Comparison of ENCODE assay signal across 17 cellular contexts in genomic region chr20:10489853-10490627, GRCh38. TPM values are rescaled to one million over a fixed set of nuclear protein-coding genes. Genes with fewer than 3 reads are reported as not detected.
DNase-seq lines count a peak whose midpoint lies in the region; ATAC-seq and TF ChIP-seq lines count a peak whose summit lies in the region.
"Had no signal": no experiment of that assay in that cellular context is flagged by ENCODE, and none has a peak within 500 bp of the region (broad histone marks: within the 10 kb centered on the region; RNA-seq: fewer than 3 reads in every experiment).

No MANE protein-coding gene starts in this region.

- no peak overlapping the region for H3K14ac ChIP-seq in H9 (ENCODE audit: insufficient read depth, low read length)

- no CpG with 5 or more reads among the region's 3 CpGs for WGBS in H9 (ENCODE audit: extremely low coverage, insufficient read length, low lambda C conversion rate)
- WGBS in esophagus squamous epithelium, 2 donors: 74 to 76% methylated on average over 3 of the region's 3 CpGs

- intact Hi-C loops in esophagus squamous epithelium (cut with DNase I): no loop called here

- no peak overlapping the region for H2AK5ac ChIP-seq in H9 (ENCODE audit: insufficient read length, low read length)

- H2BK20ac ChIP-seq in H9 (ENCODE audit: low read depth, low read length, poor library complexity, severe bottlenecking): no peak overlapping the region

- H3K27ac ChIP-seq in H9 (ENCODE audit: insufficient read length, low read depth, low read length) (peak overlapping the region; percentile 68), esophagus squamous epithelium (peak overlapping the region in 3 of 4 donors; percentile 61 to 80 (median 73)), neutrophil (peak overlapping the region; percentile 75)
- H3K27ac ChIP-seq: pancreas, sigmoid colon, SJSA1 had no signal

- H3K4me1 Mint-ChIP-seq in H9 (peaks cover 44 to 54% of the 10 kb centered on the region in 2 experiments), WTC11 (peaks cover 51% of the 10 kb centered on the region)

- no peaks in the 10 kb centered on the region for H3K79me1 ChIP-seq in H9 (ENCODE audit: insufficient read depth, low read depth, low read length, poor library complexity, severe bottlenecking)

- no peaks in the 10 kb centered on the region; the same call in 1 of the 2 replicates for H3K27me3 Mint-ChIP-seq in H9 (ENCODE audit: low read depth)
- no peaks in the 10 kb centered on the region for H3K27me3 Mint-ChIP-seq in WTC11 (ENCODE audit: low read depth)
- H3K27me3 Mint-ChIP-seq: activated B cell treated with CpG ODN at 0.5 μM for 24 hours, B cell had no signal

- H2BK5ac ChIP-seq in H9 (ENCODE audit: insufficient read length, low read length): no peak overlapping the region

- no peak for TF ChIP-seq POLR2A in esophagus squamous epithelium (IDR thresholded peaks at IDR 0.05)

- no peak for ATAC-seq in WTC11
- ATAC-seq in HG03520 (IDR thresholded peaks at IDR 0.05; ENCODE audit: unreplicated experiment): no peak
- ATAC-seq: pancreas had no signal

- H3K9me3 Mint-ChIP-seq in H9 (peaks cover 0 to 5% of the 10 kb centered on the region in 2 experiments; a peak in 1 of 5 replicates), WTC11 (peaks cover 5% of the 10 kb centered on the region)
- H3K9me3 Mint-ChIP-seq: activated B cell treated with CpG ODN at 0.5 μM for 24 hours; activated T-helper 1 cell treated with anti-CD3 and anti-CD28 coated beads, Interleukin-12 subunit alpha, Interleukin-12 subunit beta, Interleukin-2, Interleukin-4 antibody, amounts not matched to agents 30 ng/mL and 10 ng/mL and 1 ng/mL, durations not matched to agents 14 hours and 24 hours and 36 hours had no signal

- H3K36me3 Mint-ChIP-seq in H9 (ENCODE audit: insufficient read depth in 1 of 3, low read depth in 3 of 3) (no peaks in the 10 kb centered on the region; a peak in 1 of 7 replicates), WTC11 (peaks cover 4% of the 10 kb centered on the region; the same call in 1 of the 2 replicates)

- H3K9ac ChIP-seq in H9 (ENCODE audit: extremely low read depth, insufficient read length, low read length): no peak overlapping the region

- H2BK15ac ChIP-seq in H9 (ENCODE audit: low read depth, low read length): no peak overlapping the region

- H3T11ph ChIP-seq in H9 (ENCODE audit: low read length): no peak overlapping the region

- TF ChIP-seq CTCF in H9 (conservative IDR thresholded peaks at IDR 0.05) (no peak), WTC11 (IDR thresholded peaks at IDR 0.05) (no peak), esophagus squamous epithelium (IDR thresholded peaks at IDR 0.05) (no peak), neutrophil (IDR thresholded peaks at IDR 0.05) (no peak), foreskin fibroblast (IDR thresholded peaks at IDR 0.05; ENCODE audit: low read depth, low read length) (no peak)

- no peak overlapping the region for H2BK12ac ChIP-seq in H9 (ENCODE audit: insufficient read length, low read depth, low read length)

- H3K79me2 ChIP-seq in H9 (ENCODE audit: insufficient read depth, low read length): no peaks in the 10 kb centered on the region

- DNase-seq in H9 (no peak), WTC11 (ENCODE audit: low spot score) (no peak), esophagus squamous epithelium (lab: John Stamatoyannopoulos, UW) (no peak), kidney tubule cell (ENCODE audit: low spot score) (no peak), foreskin fibroblast (no peak)
- DNase-seq: activated B cell treated with CpG ODN at 0.5 μM for 24 hours, amniotic stem cell, left lung, NCI-H1436 treated with DMSO at 0.1 percent for 48 hours, NCI-H748 treated with DMSO at 0.1 percent for 48 hours, pancreas, sigmoid colon had no signal

- no peaks in the 10 kb centered on the region for H4K20me1 ChIP-seq in H9 (ENCODE audit: control insufficient read depth, insufficient read depth, insufficient read length)

- no peak overlapping the region for H3K4ac ChIP-seq in H9 (ENCODE audit: low read depth, low read length)

- H4K5ac ChIP-seq in H9 (ENCODE audit: insufficient read length, low read depth, low read length): no peak overlapping the region

- no peak overlapping the region for H3K4me3 ChIP-seq in esophagus squamous epithelium
- no peak overlapping the region for H3K4me3 ChIP-seq in neutrophil (ENCODE audit: low read depth in 1 of 2, low read length in 1 of 2)
- no peak overlapping the region for H3K4me3 ChIP-seq in foreskin fibroblast (ENCODE audit: low read depth in 1 of 2, low read length in 2 of 2)
- H3K4me3 ChIP-seq: left lung, pancreas, sigmoid colon, SJSA1 had no signal

- peak overlapping the region in 1 of 2 experiments; percentile 46; a peak in 1 of 5 replicates for H3K4me3 Mint-ChIP-seq in H9
- peak overlapping the region; percentile 20 for H3K4me3 Mint-ChIP-seq in WTC11
- H3K4me3 Mint-ChIP-seq: activated B cell treated with CpG ODN at 0.5 μM for 24 hours; activated T-helper 1 cell treated with anti-CD3 and anti-CD28 coated beads, Interleukin-12 subunit alpha, Interleukin-12 subunit beta, Interleukin-2, Interleukin-4 antibody, amounts not matched to agents 30 ng/mL and 10 ng/mL and 1 ng/mL, durations not matched to agents 14 hours and 24 hours and 36 hours; B cell had no signal

- H3K23ac ChIP-seq in H9 (ENCODE audit: insufficient read length, low read depth, low read length): no peak overlapping the region

- H3K27me3 ChIP-seq in H9 (ENCODE audit: insufficient read depth, low read length) (no peaks in the 10 kb centered on the region), esophagus squamous epithelium (no peaks in the 10 kb centered on the region), neutrophil (no peaks in the 10 kb centered on the region)
- H3K27me3 ChIP-seq: left lung, pancreas, sigmoid colon, SJSA1 had no signal

- CTCF ChIA-PET in WTC11 (lab: Charles Lee): interaction anchor here (0.6 to 1.4 kb wide), 2 partner anchors 56 to 255 kb away, joined by 3 read pairs; partner anchors contain the start of gene MKKS

- no peak overlapping the region for H3K4me2 ChIP-seq in H9 (ENCODE audit: insufficient read depth, insufficient read length, low read length)

- POLR2A ChIA-PET in WTC11 (lab: Charles Lee): no interaction called here

- no peak overlapping the region for H2BK120ac ChIP-seq in H9 (ENCODE audit: low read depth, low read length, poor library complexity, severe bottlenecking)

- H3K9me3 ChIP-seq in H9 (ENCODE audit: control insufficient read depth, low read depth, low read length) (no peaks in the 10 kb centered on the region), esophagus squamous epithelium (no peaks in the 10 kb centered on the region), neutrophil (no peaks in the 10 kb centered on the region)
- H3K9me3 ChIP-seq: left lung, pancreas, sigmoid colon, SJSA1 had no signal

- no peak overlapping the region for H2AFZ ChIP-seq in H9 (ENCODE audit: low read length)

- no peak overlapping the region for H4K91ac ChIP-seq in H9 (ENCODE audit: insufficient read length, low read depth, low read length)

- H4K8ac ChIP-seq in H9 (replicated peaks; ENCODE audit: insufficient read length, low read depth, low read length): no peak overlapping the region

- no peak overlapping the region for H3K56ac ChIP-seq in H9 (ENCODE audit: insufficient read length, low read depth, low read length)

- H3K27ac Mint-ChIP-seq in H9: peak overlapping the region; percentile 81 to 96 (median 93)
- H3K27ac Mint-ChIP-seq in WTC11: peak overlapping the region; percentile 98
- H3K27ac Mint-ChIP-seq: activated B cell treated with CpG ODN at 0.5 μM for 24 hours; activated T-helper 1 cell treated with anti-CD3 and anti-CD28 coated beads, Interleukin-12 subunit alpha, Interleukin-12 subunit beta, Interleukin-2, Interleukin-4 antibody, amounts not matched to agents 30 ng/mL and 10 ng/mL and 1 ng/mL, durations not matched to agents 14 hours and 24 hours and 36 hours; B cell had no signal

- H3K36me3 ChIP-seq in esophagus squamous epithelium (no peaks in the 10 kb centered on the region), neutrophil (no peaks in the 10 kb centered on the region)
- H3K36me3 ChIP-seq: left lung, pancreas, sigmoid colon, SJSA1 had no signal

- peaks cover 9% of the 10 kb centered on the region; the same call in 1 of the 2 replicates for H3K4me1 ChIP-seq in H9 (ENCODE audit: insufficient read depth, low read length)
- peaks cover 0 to 53% (median 3%) of the 10 kb centered on the region in 3 donors for H3K4me1 ChIP-seq in esophagus squamous epithelium
- H3K4me1 ChIP-seq in neutrophil (ENCODE audit: control insufficient read depth in 1 of 2, insufficient read depth in 1 of 2, low read depth in 1 of 2, low read length in 1 of 2): peaks cover 69 to 74% of the 10 kb centered on the region in 2 experiments
- H3K4me1 ChIP-seq: pancreas, sigmoid colon, SJSA1 had no signal

- H3K23me2 ChIP-seq in H9 (ENCODE audit: insufficient read length, low read depth, low read length, poor library complexity, severe bottlenecking): no peaks in the 10 kb centered on the region

- no peak overlapping the region for H3K18ac ChIP-seq in H9 (ENCODE audit: insufficient read length, low read depth, low read length)

TF ChIP-seq in WTC11, 78 proteins besides CTCF, POLR2A, EP300 and RAD21:
- 0 out of 2 replicates have a peak, but pooled peaks have one; percentile 42 for TF ChIP-seq HMGA2 (CRISPR knock-in tag; IDR thresholded peaks at IDR 0.05)
- no peak for TF ChIP-seq E2F1 (CRISPR knock-in tag; IDR thresholded peaks at IDR 0.05)

RNA-seq across cellular contexts. Expression of gene SLX4IP, which starts 54.9 kb away (rescaled TPM):
- total RNA-seq in H9 (2021) (7.1 and 7.9 TPM in 2 replicates), WTC11 (2021) (7.4 to 9.9 TPM (median 8.4 TPM) in 3 replicates), esophagus squamous epithelium (1 to 10 TPM; 3.4 to 6.3 (median 3.9) TPM)

RNA-seq across cellular contexts. Expression of gene MKKS, which starts 56.0 kb away (rescaled TPM):
- total RNA-seq in H9 (2021) (10.6 and 11.6 TPM in 2 replicates), WTC11 (2021) (16.5 to 20.9 TPM (median 17.0 TPM) in 3 replicates), esophagus squamous epithelium (10 to 100 TPM in 3 of 4 donors, 1 to 10 TPM in 1; 4.7 to 15.4 (median 12.9) TPM)
